ENCODE assay signal across 33 cellular contexts in genomic region chr19:38563475-38563874, GRCh38. TPM values are rescaled to one million over a fixed set of nuclear protein-coding genes. Genes with fewer than 3 reads are reported as not detected.
"Had no signal": no experiment of that assay in that cellular context is flagged by ENCODE, and none has a peak within 500 bp of the region (broad histone marks: within the 10 kb centered on the region; RNA-seq: fewer than 3 reads in every experiment).

No MANE protein-coding gene starts in this region.

- H3K27ac ChIP-seq: ascending aorta, breast epithelium, cardiac muscle cell, coronary artery, dorsolateral prefrontal cortex, gastroesophageal sphincter, heart right ventricle, WERI-Rb-1 had no signal

- H3K9me3 Mint-ChIP-seq: activated B cell treated with CpG ODN at 0.5 μM for 24 hours; activated CD8-positive, alpha-beta T cell treated with anti-CD3 and anti-CD28 coated beads for 36 hours; activated naive CD4-positive, alpha-beta T cell treated with anti-CD3 and anti-CD28 coated beads, Interleukin-2, amount 10 ng/mL, durations not matched to agents 7 days and 5 days; activated naive CD4-positive, alpha-beta T cell treated with anti-CD3 and anti-CD28 coated beads, Interleukin-2, amount 50 U/mL, for 72 hours; activated naive CD8-positive, alpha-beta T cell treated with anti-CD3 and anti-CD28 coated beads, Interleukin-2, amount 10 ng/mL, durations not matched to agents 7 days and 5 days; activated T-cell treated with anti-CD3 and anti-CD28 coated beads, Interleukin-2, amount 50 U/mL, for 72 hours; brain; dendritic cell treated with granulocyte-macrophage colony-stimulating factor and Interleukin-4, amounts not matched to agents 40 ng/mL and 50 ng/mL, for 4 days; T-helper 2 cell treated with Interferon-gamma antibody and Interleukin-4, amounts not matched to agents 5 μg/mL and 100 μg/mL, for 36 hours had no signal

- H3K9me3 ChIP-seq: ascending aorta, breast epithelium, esophagus squamous epithelium, heart right ventricle had no signal

- H3K4me1 Mint-ChIP-seq: brain had no signal

- H3K36me3 ChIP-seq: ascending aorta, breast epithelium, cardiac muscle cell, esophagus squamous epithelium, gastroesophageal sphincter, heart right ventricle, WERI-Rb-1 had no signal

- DNase-seq: activated B cell treated with CpG ODN at 0.5 μM for 24 hours; activated CD4-positive, alpha-beta T cell treated with anti-CD3 and anti-CD28 coated beads for 48 hours; activated CD4-positive, alpha-beta T cell treated with anti-CD3 and anti-CD28 coated beads, Interleukin-2, amount 50 U/mL, for 1 hour; activated CD4-positive, alpha-beta T cell treated with anti-CD3 and anti-CD28 coated beads, Interleukin-2, amount 50 U/mL, for 48 hours; activated CD8-positive, alpha-beta memory T cell treated with anti-CD3 and anti-CD28 coated beads for 24 hours; activated CD8-positive, alpha-beta T cell treated with anti-CD3 and anti-CD28 coated beads for 36 hours; activated gamma-delta T cell; activated naive CD4-positive, alpha-beta T cell; activated naive CD4-positive, alpha-beta T cell treated with anti-CD3 and anti-CD28 coated beads, Interleukin-2, amount 10 ng/mL, durations not matched to agents 7 days and 5 days; activated naive CD8-positive, alpha-beta T cell treated with anti-CD3 and anti-CD28 coated beads, Interleukin-2, amount 10 ng/mL, durations not matched to agents 7 days and 5 days; activated T-cell treated with anti-CD3 and anti-CD28 coated beads, Interleukin-2, amount 50 U/mL, for 72 hours; central memory CD4-positive, alpha-beta T cell; dorsolateral prefrontal cortex; effector memory CD4-positive, alpha-beta T cell; esophagus squamous epithelium; foreskin melanocyte; heart right ventricle; T-helper 1 cell; T-helper 17 cell; T1000; WERI-Rb-1 had no signal

- H3K27ac Mint-ChIP-seq: activated B cell treated with CpG ODN at 0.5 μM for 24 hours; activated CD8-positive, alpha-beta T cell treated with anti-CD3 and anti-CD28 coated beads for 36 hours; activated naive CD4-positive, alpha-beta T cell treated with anti-CD3 and anti-CD28 coated beads, Interleukin-2, amount 10 ng/mL, durations not matched to agents 7 days and 5 days; activated naive CD4-positive, alpha-beta T cell treated with anti-CD3 and anti-CD28 coated beads, Interleukin-2, amount 50 U/mL, for 72 hours; activated naive CD8-positive, alpha-beta T cell treated with anti-CD3 and anti-CD28 coated beads, Interleukin-2, amount 10 ng/mL, durations not matched to agents 7 days and 5 days; activated T-cell treated with anti-CD3 and anti-CD28 coated beads, Interleukin-2, amount 50 U/mL, for 72 hours; brain; dendritic cell treated with granulocyte-macrophage colony-stimulating factor and Interleukin-4, amounts not matched to agents 40 ng/mL and 50 ng/mL, for 4 days; T-helper 17 cell had no signal

- ATAC-seq: activated CD4-positive, CD25-positive, alpha-beta regulatory T cell treated with anti-CD3 and anti-CD28 coated beads, Interleukin-2, amount 50 U/mL, for 24 hours; activated CD8-positive, alpha-beta T cell treated with anti-CD3 and anti-CD28 coated beads for 36 hours; activated naive CD4-positive, alpha-beta T cell treated with anti-CD3 and anti-CD28 coated beads, Interleukin-2, amount 50 U/mL, for 72 hours; activated T-cell treated with anti-CD3 and anti-CD28 coated beads, Interleukin-2, amount 50 U/mL, for 72 hours; gastroesophageal sphincter; T-helper 17 cell had no signal

- H3K4me3 ChIP-seq: ascending aorta, breast epithelium, cardiac muscle cell, coronary artery, dorsolateral prefrontal cortex, esophagus squamous epithelium, gastroesophageal sphincter, heart right ventricle had no signal

- H3K4me3 Mint-ChIP-seq: activated CD8-positive, alpha-beta T cell treated with anti-CD3 and anti-CD28 coated beads for 36 hours; activated naive CD4-positive, alpha-beta T cell treated with anti-CD3 and anti-CD28 coated beads, Interleukin-2, amount 10 ng/mL, durations not matched to agents 7 days and 5 days; activated naive CD8-positive, alpha-beta T cell treated with anti-CD3 and anti-CD28 coated beads, Interleukin-2, amount 10 ng/mL, durations not matched to agents 7 days and 5 days; brain; dendritic cell treated with granulocyte-macrophage colony-stimulating factor and Interleukin-4, amounts not matched to agents 40 ng/mL and 50 ng/mL, for 4 days had no signal

- H3K27me3 ChIP-seq: cardiac muscle cell had no signal

- H3K27me3 Mint-ChIP-seq: T-helper 17 cell had no signal

- H3K4me1 ChIP-seq: ascending aorta, breast epithelium, heart right ventricle had no signal

- H3K36me3 Mint-ChIP-seq: activated naive CD4-positive, alpha-beta T cell treated with anti-CD3 and anti-CD28 coated beads, Interleukin-2, amount 10 ng/mL, durations not matched to agents 7 days and 5 days; activated naive CD4-positive, alpha-beta T cell treated with anti-CD3 and anti-CD28 coated beads, Interleukin-2, amount 50 U/mL, for 72 hours; activated naive CD8-positive, alpha-beta T cell treated with anti-CD3 and anti-CD28 coated beads, Interleukin-2, amount 10 ng/mL, durations not matched to agents 7 days and 5 days had no signal

RNA-seq across cellular contexts. Expression of gene MAP4K1, which starts 54.3 kb away (rescaled TPM):
- total RNA-seq: fibroblast of villous mesenchyme, glomerular endothelial cell had no signal
